Comparison of ENCODE assay signal across 8 cellular contexts in the genomic region with DNA sequence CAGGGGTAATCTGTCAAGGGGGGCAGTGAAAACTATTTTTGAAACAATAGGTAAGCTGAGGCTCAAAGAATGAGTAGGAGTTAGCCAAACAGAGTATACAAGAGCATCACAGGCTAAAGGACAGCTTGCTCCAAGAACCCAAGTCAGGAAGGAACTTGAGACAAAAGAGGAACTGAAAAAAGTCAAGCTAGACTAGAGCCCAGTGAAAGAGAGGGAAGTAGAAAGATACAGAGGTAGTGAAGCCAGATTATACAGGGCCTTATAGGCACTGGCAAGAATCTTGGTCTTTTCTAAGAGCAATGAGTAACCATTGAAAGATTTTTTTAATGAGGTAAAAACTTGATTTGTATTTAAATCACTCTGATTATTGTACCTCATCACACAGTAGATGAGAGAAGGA.
DNase-seq lines count a peak whose midpoint lies in the region; ATAC-seq lines count a peak whose summit lies in the region.

No MANE protein-coding gene starts in this region.

- H4K8ac ChIP-seq in mesendoderm (ENCODE audit: low read depth, low read length) = no peak overlapping the region

- H3K4me1 ChIP-seq in mesendoderm (ENCODE audit: control insufficient read depth, low read depth, low read length) = no peaks in the 10 kb centered on the region

- H3K56ac ChIP-seq in mesendoderm (ENCODE audit: low read length) = no peak overlapping the region

- peak; percentile 69 for ATAC-seq in HG03039 (IDR thresholded peaks at IDR 0.05; ENCODE audit: unreplicated experiment)
- ATAC-seq in stimulated activated naive B cell treated with anti-CD40 and anti-IgM and Interleukin-4, amounts not matched to agents 10 μg/mL and 1 μg/mL and 100 μg/mL, for 72 hours (replicated peaks) = peak; percentile 73 to 77

- peaks cover 0 to 10% of the 10 kb centered on the region in 2 donors for H3K36me3 Mint-ChIP-seq in stimulated activated naive B cell treated with anti-CD40 and anti-IgM and Interleukin-4, amounts not matched to agents 10 μg/mL and 1 μg/mL and 100 μg/mL, for 72 hours

- H3K4me1 Mint-ChIP-seq in stimulated activated naive B cell treated with anti-CD40 and anti-IgM and Interleukin-4, amounts not matched to agents 10 μg/mL and 1 μg/mL and 100 μg/mL, for 72 hours = peaks cover 54 to 80% of the 10 kb centered on the region in 2 donors

- no peak overlapping the region for H2BK15ac ChIP-seq in mesendoderm (replicated peaks; ENCODE audit: low read depth)

- no peak overlapping the region for H2AK5ac ChIP-seq in mesendoderm (ENCODE audit: low read length)

- H3K27me3 ChIP-seq in mesendoderm (ENCODE audit: insufficient read depth, low read length, poor library complexity) = no peaks in the 10 kb centered on the region

- H4K5ac ChIP-seq in mesendoderm (ENCODE audit: low read length) = no peak overlapping the region

- no peaks in the 10 kb centered on the region for H3K9me3 Mint-ChIP-seq in stimulated activated naive B cell treated with anti-CD40 and anti-IgM and Interleukin-4, amounts not matched to agents 10 μg/mL and 1 μg/mL and 100 μg/mL, for 72 hours

- no peak overlapping the region for H3K27ac ChIP-seq in mesendoderm (ENCODE audit: low read depth, low read length)

- H2BK5ac ChIP-seq in mesendoderm (ENCODE audit: low read length) = no peak overlapping the region

- H3K79me2 ChIP-seq in mesendoderm (ENCODE audit: control insufficient read depth, insufficient read depth, low read length) = no peaks in the 10 kb centered on the region

- H3K4me2 ChIP-seq in mesendoderm (ENCODE audit: low read length) = no peak overlapping the region

- no peak overlapping the region for H3K27ac Mint-ChIP-seq in stimulated activated naive B cell treated with anti-CD40 and anti-IgM and Interleukin-4, amounts not matched to agents 10 μg/mL and 1 μg/mL and 100 μg/mL, for 72 hours

- H3K4ac ChIP-seq in mesendoderm (ENCODE audit: low read depth, low read length) = no peak overlapping the region

- H3K9ac ChIP-seq in mesendoderm (ENCODE audit: low read length) = no peak overlapping the region

- H3K79me1 ChIP-seq in mesendoderm (ENCODE audit: low read length) = no peaks in the 10 kb centered on the region

- H3K4me3 ChIP-seq in mesendoderm (ENCODE audit: low read length) = no peak overlapping the region

- H3K23ac ChIP-seq in mesendoderm (ENCODE audit: low read length) = no peak overlapping the region

- no peaks in the 10 kb centered on the region for H3K36me3 ChIP-seq in mesendoderm (ENCODE audit: control insufficient read depth, insufficient read depth, low read length)

- no peaks in the 10 kb centered on the region for H3K27me3 Mint-ChIP-seq in stimulated activated naive B cell treated with anti-CD40 and anti-IgM and Interleukin-4, amounts not matched to agents 10 μg/mL and 1 μg/mL and 100 μg/mL, for 72 hours

- no peak overlapping the region for H2BK120ac ChIP-seq in mesendoderm (ENCODE audit: low read depth, low read length)

- DNase-seq in GM19238 (ENCODE audit: insufficient read length, low spot score) (peak; percentile 31), SIG-M5 treated with dmso at 0.1 percent for 504 hours (lab: John Stamatoyannopoulos, UW; ENCODE audit: unreplicated experiment) (peak; percentile 96), mesendoderm (no peak), DMS153 (lab: John Stamatoyannopoulos, UW) (no peak)
- peak; percentile 17 for DNase-seq in stimulated activated naive B cell treated with anti-CD40 and anti-IgM and Interleukin-4, amounts not matched to agents 10 μg/mL and 1 μg/mL and 100 μg/mL, for 72 hours
- no peak for DNase-seq in activated CD4-positive, alpha-beta T cell treated with anti-CD3 and anti-CD28 coated beads for 48 hours
- DNase-seq in activated T-cell treated with anti-CD3 and anti-CD28 coated beads, Interleukin-2, amount 50 U/mL, for 1 hour = no peak

- H3K18ac ChIP-seq in mesendoderm (ENCODE audit: low read length) = no peak overlapping the region

- H3K4me3 Mint-ChIP-seq in stimulated activated naive B cell treated with anti-CD40 and anti-IgM and Interleukin-4, amounts not matched to agents 10 μg/mL and 1 μg/mL and 100 μg/mL, for 72 hours = no peak overlapping the region

Comparison
In these comparisons a context has a peak if more than half of its experiments do, and no peak if none do; other contexts are left out.
1. DNase-seq: peak in GM19238 (single experiment), SIG-M5 treated with dmso at 0.1 percent for 504 hours (single experiment) and stimulated activated naive B cell treated with anti-CD40 and anti-IgM and Interleukin-4, amounts not matched to agents 10 μg/mL and 1 μg/mL and 100 μg/mL, for 72 hours (single experiment); none in activated CD4-positive, alpha-beta T cell treated with anti-CD3 and anti-CD28 coated beads for 48 hours (single experiment), activated T-cell treated with anti-CD3 and anti-CD28 coated beads, Interleukin-2, amount 50 U/mL, for 1 hour (single experiment), mesendoderm (single experiment) and DMS153 (single experiment).